ENCODE assay signal across 17 cellular contexts in the genomic region with DNA sequence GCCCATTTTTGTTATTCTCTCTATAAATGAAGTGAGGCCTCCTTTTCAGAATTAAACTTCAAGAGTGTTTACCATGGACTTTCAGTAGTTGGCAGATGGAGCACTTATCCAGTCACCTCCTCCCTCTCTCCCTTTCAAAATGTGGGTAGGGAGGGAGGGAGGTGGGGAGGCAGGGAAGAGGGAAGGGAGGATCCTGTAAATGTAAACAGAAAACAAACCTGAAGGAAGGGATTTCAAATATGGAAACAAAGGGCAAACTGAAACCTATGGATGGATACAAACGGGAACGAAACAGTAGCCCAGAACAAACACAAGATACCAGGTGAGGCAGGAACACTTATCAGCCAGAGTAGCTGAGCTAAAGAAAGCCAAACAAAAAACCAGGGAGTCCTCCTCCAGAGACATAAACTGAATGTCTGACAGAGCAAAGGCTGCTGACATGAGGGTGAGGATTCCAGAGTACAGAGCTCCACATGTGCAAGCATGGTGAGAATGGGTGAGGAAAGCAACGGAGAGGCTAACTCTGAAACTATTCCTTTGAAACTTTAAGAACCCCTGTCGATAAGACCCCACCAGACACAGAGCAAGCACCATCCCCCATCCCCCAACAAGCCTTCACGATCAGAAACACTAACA.
DNase-seq lines count a peak whose midpoint lies in the region; ATAC-seq lines count a peak whose summit lies in the region.
"Had no signal": no experiment of that assay in that cellular context is flagged by ENCODE, and none has a peak within 500 bp of the region (broad histone marks: within the 10 kb centered on the region; RNA-seq: fewer than 3 reads in every experiment).

No MANE protein-coding gene starts in this region.

- peaks cover 6% of the 10 kb centered on the region for H3K4me1 Mint-ChIP-seq in activated naive CD8-positive, alpha-beta T cell treated with anti-CD3 and anti-CD28 coated beads, Interleukin-2, amount 50 U/mL, for 24 hours
- H3K4me1 Mint-ChIP-seq: memory B cell; stimulated activated naive CD8-positive, alpha-beta T cell treated with anti-CD3 and anti-CD28 coated beads, Interleukin-15, amount 100 ng/mL, for 72 hours; WTC11 had no signal

- no peak overlapping the region for H3K4me3 Mint-ChIP-seq in activated naive CD8-positive, alpha-beta T cell treated with anti-CD3 and anti-CD28 coated beads, Interleukin-2, amount 50 U/mL, for 24 hours
- H3K4me3 Mint-ChIP-seq: memory B cell; stimulated activated naive CD8-positive, alpha-beta T cell treated with anti-CD3 and anti-CD28 coated beads, Interleukin-15, amount 100 ng/mL, for 72 hours; WTC11 had no signal

- no peak overlapping the region for H3K27ac Mint-ChIP-seq in activated naive CD8-positive, alpha-beta T cell treated with anti-CD3 and anti-CD28 coated beads, Interleukin-2, amount 50 U/mL, for 24 hours
- H3K27ac Mint-ChIP-seq: memory B cell, WTC11 had no signal

- no peak for ATAC-seq in activated naive CD8-positive, alpha-beta T cell treated with anti-CD3 and anti-CD28 coated beads, Interleukin-2, amount 50 U/mL, for 24 hours
- ATAC-seq: HCT116; stimulated activated naive CD8-positive, alpha-beta T cell treated with anti-CD3 and anti-CD28 coated beads, Interleukin-15, amount 100 ng/mL, for 72 hours; WTC11 had no signal

- peaks cover 70% of the 10 kb centered on the region for H3K36me3 Mint-ChIP-seq in activated naive CD8-positive, alpha-beta T cell treated with anti-CD3 and anti-CD28 coated beads, Interleukin-2, amount 50 U/mL, for 24 hours (ENCODE audit: low read depth)

- no peaks in the 10 kb centered on the region for H3K27me3 Mint-ChIP-seq in activated naive CD8-positive, alpha-beta T cell treated with anti-CD3 and anti-CD28 coated beads, Interleukin-2, amount 50 U/mL, for 24 hours
- H3K27me3 Mint-ChIP-seq: memory B cell; stimulated activated naive CD8-positive, alpha-beta T cell treated with anti-CD3 and anti-CD28 coated beads, Interleukin-15, amount 100 ng/mL, for 72 hours had no signal

- DNase-seq in DMS153 (lab: John Stamatoyannopoulos, UW) (peak; percentile 96), NCI-H1105 (lab: John Stamatoyannopoulos, UW) (peak; percentile 77), NCI-H510A treated with DMSO at 0.1 percent for 48 hours (lab: John Stamatoyannopoulos, UW) (peak; percentile 96), left kidney (ENCODE audit: low read depth, low spot score) (peak; percentile 67), retina (no peak)
- DNase-seq in activated CD8-positive, alpha-beta memory T cell treated with anti-CD3 and anti-CD28 coated beads, Interleukin-2, amount 50 U/mL, for 4 hours = no peak
- no peak for DNase-seq in stimulated activated CD8-positive, alpha-beta memory T cell treated with anti-CD3 and anti-CD28 coated beads, Interleukin-4, amount 100 ng/mL, for 48 hours
- DNase-seq in activated naive CD8-positive, alpha-beta T cell treated with anti-CD3 and anti-CD28 coated beads, Interleukin-2, amount 50 U/mL, for 24 hours = no peak
- DNase-seq: activated naive CD4-positive, alpha-beta T cell treated with anti-CD3 and anti-CD28 coated beads, Interleukin-2, amount 50 U/mL, for 16 hours; DMS79 treated with DMSO at 0.1 percent for 48 hours; foreskin melanocyte; NCI-H446 treated with DMSO at 0.1 percent for 48 hours; Peyer's patch; stimulated activated naive CD8-positive, alpha-beta T cell treated with anti-CD3 and anti-CD28 coated beads, Interleukin-15, amount 100 ng/mL, for 72 hours had no signal

- no peaks in the 10 kb centered on the region for H3K9me3 Mint-ChIP-seq in activated naive CD8-positive, alpha-beta T cell treated with anti-CD3 and anti-CD28 coated beads, Interleukin-2, amount 50 U/mL, for 24 hours
- H3K9me3 Mint-ChIP-seq: memory B cell; stimulated activated naive CD8-positive, alpha-beta T cell treated with anti-CD3 and anti-CD28 coated beads, Interleukin-15, amount 100 ng/mL, for 72 hours; WTC11 had no signal

Comparison
In these comparisons a context has a peak if more than half of its experiments do, and no peak if none do; other contexts are left out.
1. DNase-seq: peak in DMS153 (single experiment), NCI-H1105 (single experiment), NCI-H510A treated with DMSO at 0.1 percent for 48 hours (single experiment) and left kidney (single experiment); none in activated CD8-positive, alpha-beta memory T cell treated with anti-CD3 and anti-CD28 coated beads, Interleukin-2, amount 50 U/mL, for 4 hours (single experiment), stimulated activated CD8-positive, alpha-beta memory T cell treated with anti-CD3 and anti-CD28 coated beads, Interleukin-4, amount 100 ng/mL, for 48 hours (single experiment), retina (single experiment) and activated naive CD8-positive, alpha-beta T cell treated with anti-CD3 and anti-CD28 coated beads, Interleukin-2, amount 50 U/mL, for 24 hours (single experiment).